In genomic region chr4:5758741-5759140, GRCh38 we compare ENCODE assay signal across 9 cellular contexts. TPM values are rescaled to one million over a fixed set of nuclear protein-coding genes. Genes with fewer than 3 reads are reported as not detected.
DNase-seq lines count a peak whose midpoint lies in the region; ATAC-seq, FAIRE-seq and TF ChIP-seq lines count a peak whose summit lies in the region.
"Had no signal": no experiment of that assay in that cellular context is flagged by ENCODE, and none has a peak within 500 bp of the region (broad histone marks: within the 10 kb centered on the region; RNA-seq: fewer than 3 reads in every experiment).

No MANE protein-coding gene starts in this region.

- no peaks in the 10 kb centered on the region for H3K9me2 ChIP-seq in HCT116 (ENCODE audit: insufficient read depth)

- CTCF ChIA-PET in A673 (lab: Charles Lee): no interaction called here
- CTCF ChIA-PET in HCT116 (lab: Charles Lee): no interaction called here
- CTCF ChIA-PET in HepG2 (lab: Yijun Ruan, JAX; ENCODE audit: low intra/inter-chr PET ratio, low total read pairs): no interaction called here

- H3K9me3 ChIP-seq in A673 (ENCODE audit: low read depth, low read length, poor library complexity, severe bottlenecking) (no peaks in the 10 kb centered on the region), HCT116 (ENCODE audit: control insufficient read depth in 1 of 2, insufficient read depth in 1 of 2, low read depth in 1 of 2, low read length in 2 of 2) (no peaks in the 10 kb centered on the region), mesenchymal stem cell (ENCODE audit: control insufficient read depth, low read length) (peaks cover 6% of the 10 kb centered on the region), neuronal stem cell (replicated peaks in 1 of 2; ENCODE audit: control insufficient read depth in 2 of 2, insufficient read depth in 1 of 2, low read depth in 1 of 2, low read length in 2 of 2) (peaks cover 0 to 5% of the 10 kb centered on the region in 2 donors), HepG2 (ENCODE audit: low read length) (no peaks in the 10 kb centered on the region)

- DNase-seq in A673 (ENCODE audit: low spot score) (peak; percentile 39), HCT116 (ENCODE audit: low read depth, low spot score) (peak; percentile 77), activated T-cell treated with anti-CD3 and anti-CD28 coated beads for 4 hours (peak; percentile 9), mesenchymal stem cell (peak; percentile 99), cerebellar cortex (ENCODE audit: low spot score) (no peak), neuronal stem cell (ENCODE audit: low spot score) (no peak), HepG2 (ENCODE audit: low spot score) (no peak), NCI-H2081 treated with DMSO at 0.1 percent for 48 hours (lab: John Stamatoyannopoulos, UW) (no peak)
- DNase-seq: GDM1 had no signal

- H3K23ac ChIP-seq in mesenchymal stem cell (ENCODE audit: low read length in 2 of 2): no peak overlapping the region
- no peak overlapping the region for H3K23ac ChIP-seq in neuronal stem cell (ENCODE audit: low read depth, low read length, poor library complexity)

- H4K91ac ChIP-seq in mesenchymal stem cell (ENCODE audit: low read length) (no peak overlapping the region), neuronal stem cell (ENCODE audit: low read depth, low read length, poor library complexity) (no peak overlapping the region)

- TF ChIP-seq POLR2A in HCT116 (IDR thresholded peaks at IDR 0.05; ENCODE audit: borderline replicate concordance, extremely low read depth, insufficient read depth, insufficient read length) (no peak), HepG2 (IDR thresholded peaks at IDR 0.05; ENCODE audit: insufficient read depth in 1 of 2, low read depth in 2 of 2, low read length in 2 of 2) (no peak)

- H2AK5ac ChIP-seq in mesenchymal stem cell (ENCODE audit: low read length, severe bottlenecking) (no peak overlapping the region), neuronal stem cell (ENCODE audit: low read depth, low read length) (no peak overlapping the region)

- TF ChIP-seq EP300 in HepG2 (IDR thresholded peaks at IDR 0.05; ENCODE audit: low read depth in 2 of 2, low read length in 2 of 2) (no peak), HepG2 (CRISPR knock-in tag; IDR thresholded peaks at IDR 0.05; ENCODE audit: borderline replicate concordance) (no peak)

- no peak for TF ChIP-seq CTCF in A673 (conservative IDR thresholded peaks at IDR 0.05; ENCODE audit: low read depth, low read length)
- no peak for TF ChIP-seq CTCF in HCT116 (IDR thresholded peaks at IDR 0.05 in 2 of 3, conservative IDR thresholded peaks at IDR 0.05 in 1 of 3; ENCODE audit: borderline replicate concordance in 1 of 3, insufficient read depth in 1 of 3, low read depth in 2 of 3, low read length in 2 of 3)
- TF ChIP-seq CTCF in HepG2 (CRISPR knock-in tag; IDR thresholded peaks at IDR 0.05): no peak

- H3K4ac ChIP-seq in mesenchymal stem cell (ENCODE audit: low read depth in 1 of 2, low read length in 2 of 2) (no peak overlapping the region), neuronal stem cell (ENCODE audit: low read length) (no peak overlapping the region)

- H3K4me3 ChIP-seq in A673 (ENCODE audit: low read depth, low read length, poor library complexity, severe bottlenecking): no peak overlapping the region
- H3K4me3 ChIP-seq in HCT116 (replicated peaks in 1 of 2; ENCODE audit: low read depth in 1 of 2, low read length in 2 of 2): peak overlapping the region in 1 of 2 experiments; percentile 19; a peak in 2 of 4 replicates
- H3K4me3 ChIP-seq in mesenchymal stem cell (ENCODE audit: insufficient read depth in 1 of 2, low read depth in 1 of 2, low read length in 2 of 2): no peak overlapping the region
- no peak overlapping the region for H3K4me3 ChIP-seq in neuronal stem cell (ENCODE audit: low read length in 2 of 2)
- no peak overlapping the region for H3K4me3 ChIP-seq in HepG2 (replicated peaks in 1 of 3; ENCODE audit: insufficient read depth in 1 of 3, low read depth in 2 of 3, low read length in 3 of 3)

- peak overlapping the region; percentile 27 for H3K9ac ChIP-seq in HCT116 (ENCODE audit: low read length)
- H3K9ac ChIP-seq in mesenchymal stem cell (ENCODE audit: low read length): peak overlapping the region; percentile 59
- no peak overlapping the region for H3K9ac ChIP-seq in neuronal stem cell (ENCODE audit: low read depth, low read length, poor library complexity)
- H3K9ac ChIP-seq in HepG2 (ENCODE audit: insufficient read depth, low read depth, low read length): no peak overlapping the region

- FAIRE-seq in HepG2 (lab: Jason Lieb, UNC): no peak

- H2BK12ac ChIP-seq in mesenchymal stem cell (ENCODE audit: low read length in 2 of 2) (no peak overlapping the region), neuronal stem cell (ENCODE audit: low read length) (no peak overlapping the region)

- intact Hi-C loops in A673 (cut with micrococcal nuclease; ENCODE audit: unreplicated experiment) (no loop called here), HCT116 (cut with micrococcal nuclease) (no loop called here), HepG2 (cut with micrococcal nuclease; ENCODE audit: unreplicated experiment) (no loop called here)

- POLR2A ChIA-PET in A673 (lab: Charles Lee; ENCODE audit: low non-redundant PET): no interaction called here
- POLR2A ChIA-PET in HCT116 (lab: Charles Lee): no interaction called here
- POLR2A ChIA-PET in HepG2 (lab: Yijun Ruan, JAX): no interaction called here

- H3K14ac ChIP-seq in mesenchymal stem cell (ENCODE audit: low read length in 2 of 2): no peak overlapping the region
- H3K14ac ChIP-seq in neuronal stem cell (ENCODE audit: low read length): no peak overlapping the region

- BruUV-seq in A673 (replicated peaks; lab: Mats Ljungman, UMichigan) (no TSS peak), HCT116 (replicated peaks; lab: Mats Ljungman, UMichigan) (no TSS peak), HepG2 (replicated peaks; lab: Mats Ljungman, UMichigan) (no TSS peak)

- H2BK120ac ChIP-seq in mesenchymal stem cell (ENCODE audit: low read depth, low read length) (no peak overlapping the region), neuronal stem cell (ENCODE audit: low read depth, low read length) (no peak overlapping the region)

- H3K79me1 ChIP-seq in mesenchymal stem cell (replicated peaks; ENCODE audit: low read length, poor library complexity, severe bottlenecking) (peaks cover 26% of the 10 kb centered on the region), neuronal stem cell (ENCODE audit: low read depth, low read length) (no peaks in the 10 kb centered on the region)

- no peak overlapping the region for H4K8ac ChIP-seq in mesenchymal stem cell (ENCODE audit: low read length)
- H4K8ac ChIP-seq in neuronal stem cell (ENCODE audit: low read depth, low read length): no peak overlapping the region

- 1% methylated on average over 3 of the region's 7 CpGs for WGBS in mesenchymal stem cell
- no CpG with 5 or more reads among the region's 7 CpGs for WGBS in neuronal stem cell (ENCODE audit: extremely low coverage in 2 of 2, insufficient read length in 2 of 2, insufficient replicate concordance in 1 of 2), 2 donors
- WGBS in HepG2 (ENCODE audit: low lambda C conversion rate): 97% methylated on average over 7 of the region's 7 CpGs

- H3K79me2 ChIP-seq in HCT116 (ENCODE audit: insufficient read depth, low read length) (no peaks in the 10 kb centered on the region), HepG2 (ENCODE audit: insufficient read depth, low read length) (no peaks in the 10 kb centered on the region)

- no peaks in the 10 kb centered on the region for H3K4me1 ChIP-seq in A673 (ENCODE audit: insufficient read depth, low read length, poor library complexity, severe bottlenecking)
- H3K4me1 ChIP-seq in HCT116 (ENCODE audit: control insufficient read depth in 1 of 2, insufficient read depth in 2 of 2, low read length in 2 of 2): peaks cover 13 to 53% of the 10 kb centered on the region in 2 experiments
- H3K4me1 ChIP-seq in mesenchymal stem cell (ENCODE audit: control insufficient read depth, insufficient read depth, low read depth, low read length): peaks cover 25% of the 10 kb centered on the region
- H3K4me1 ChIP-seq in neuronal stem cell (ENCODE audit: control insufficient read depth in 2 of 2, insufficient read depth in 1 of 2, low read depth in 1 of 2, low read length in 2 of 2): no peaks in the 10 kb centered on the region
- H3K4me1 ChIP-seq in HepG2 (ENCODE audit: insufficient read depth, low read length): no peaks in the 10 kb centered on the region

- TF ChIP-seq RAD21 in HCT116 (IDR thresholded peaks at IDR 0.05; ENCODE audit: low read depth) (no peak), HepG2 (CRISPR knock-in tag; IDR thresholded peaks at IDR 0.05) (no peak)

- H2BK5ac ChIP-seq in mesenchymal stem cell (ENCODE audit: low read depth, low read length, poor library complexity, severe bottlenecking) (peak overlapping the region; percentile 39), neuronal stem cell (ENCODE audit: low read length) (no peak overlapping the region)

- in situ Hi-C loops in HepG2 (cut with HindIII; ENCODE audit: extremely low pct_ligation_motif_present, low pct_unique_long_range_greater_than_20kb): no loop called here

- ATAC-seq in HCT116 (peak; percentile 86), HepG2 (no peak)

- H2BK15ac ChIP-seq in mesenchymal stem cell (ENCODE audit: low read depth, poor library complexity, severe bottlenecking): no peak overlapping the region
- no peak overlapping the region for H2BK15ac ChIP-seq in neuronal stem cell (ENCODE audit: low read length)

- peak overlapping the region in 1 of 2 experiments; percentile 19 for H3K18ac ChIP-seq in mesenchymal stem cell (ENCODE audit: low read depth in 1 of 2, low read length in 2 of 2)
- H3K18ac ChIP-seq in neuronal stem cell (ENCODE audit: low read length): no peak overlapping the region

- H3K36me3 ChIP-seq in A673 (ENCODE audit: insufficient read depth, low read length, poor library complexity, severe bottlenecking): peaks cover 8% of the 10 kb centered on the region
- H3K36me3 ChIP-seq in HCT116 (ENCODE audit: control insufficient read depth in 1 of 2, insufficient read depth in 2 of 2, low read length in 2 of 2): no peaks in the 10 kb centered on the region
- H3K36me3 ChIP-seq in mesenchymal stem cell (ENCODE audit: control insufficient read depth in 1 of 2, insufficient read depth in 2 of 2, low read depth in 1 of 2, low read length in 2 of 2): peaks cover 53 to 70% of the 10 kb centered on the region in 2 experiments
- peaks cover 19 to 45% of the 10 kb centered on the region in 2 donors for H3K36me3 ChIP-seq in neuronal stem cell (replicated peaks in 1 of 2; ENCODE audit: control insufficient read depth in 2 of 2, insufficient read depth in 2 of 2, low read length in 2 of 2)
- H3K36me3 ChIP-seq in HepG2 (replicated peaks in 1 of 2; ENCODE audit: control insufficient read depth in 1 of 2, insufficient read depth in 2 of 2, low read length in 2 of 2): peaks cover 12 to 19% of the 10 kb centered on the region in 2 experiments; a peak in 3 of 5 replicates

- H4K20me1 ChIP-seq in HCT116 (ENCODE audit: insufficient read depth) (no peaks in the 10 kb centered on the region), HepG2 (ENCODE audit: insufficient read depth, low read length) (no peaks in the 10 kb centered on the region)

- H2AFZ ChIP-seq in HCT116 (ENCODE audit: low read depth, low read length, poor library complexity, severe bottlenecking) (no peak overlapping the region), mesenchymal stem cell (ENCODE audit: low read depth, low read length) (no peak overlapping the region), neuronal stem cell (ENCODE audit: low read length) (no peak overlapping the region), HepG2 (ENCODE audit: low read length) (no peak overlapping the region)

- H3K27me3 ChIP-seq in A673 (replicated peaks; ENCODE audit: insufficient read depth, low read depth, low read length, poor library complexity) (no peaks in the 10 kb centered on the region), HCT116 (ENCODE audit: insufficient read depth, low read length) (no peaks in the 10 kb centered on the region), mesenchymal stem cell (ENCODE audit: control insufficient read depth in 1 of 2, insufficient read depth in 1 of 2, low read length in 2 of 2) (no peaks in the 10 kb centered on the region), neuronal stem cell (ENCODE audit: control insufficient read depth in 3 of 3, insufficient read depth in 3 of 3, low read depth in 1 of 3, low read length in 3 of 3) (no peaks in the 10 kb centered on the region), HepG2 (ENCODE audit: control insufficient read depth in 1 of 2, insufficient read depth in 2 of 2, low read length in 2 of 2) (no peaks in the 10 kb centered on the region)

- no peak overlapping the region for H3K27ac ChIP-seq in A673 (ENCODE audit: low read depth, low read length, poor library complexity, severe bottlenecking)
- no peak overlapping the region for H3K27ac ChIP-seq in HCT116 (ENCODE audit: low read depth, low read length)
- H3K27ac ChIP-seq in mesenchymal stem cell (ENCODE audit: low read length, poor library complexity, severe bottlenecking): peak overlapping the region; percentile 61
- H3K27ac ChIP-seq in neuronal stem cell (replicated peaks; ENCODE audit: low read length): no peak overlapping the region
- H3K27ac ChIP-seq in HepG2 (ENCODE audit: extremely low read length, insufficient read depth, low read length): no peak overlapping the region

- peak overlapping the region; percentile 58 for H3K4me2 ChIP-seq in HCT116 (ENCODE audit: low read length)
- peak overlapping the region; percentile 3 for H3K4me2 ChIP-seq in mesenchymal stem cell (ENCODE audit: low read length, poor library complexity, severe bottlenecking)
- no peak overlapping the region for H3K4me2 ChIP-seq in neuronal stem cell (ENCODE audit: insufficient read depth, low read length, poor library complexity, severe bottlenecking)
- H3K4me2 ChIP-seq in HepG2 (ENCODE audit: low read depth, low read length): no peak overlapping the region

- RAD21 ChIA-PET in HCT116 (lab: Charles Lee; ENCODE audit: low non-redundant PET in 1 of 2, low total read pairs in 2 of 2, uncharacterized antibody in 2 of 2, unreplicated experiment in 2 of 2): no interaction called here

RNA-seq across cellular contexts. Expression of gene EVC, which starts 47.7 kb away (rescaled TPM):
- total RNA-seq in A673 (2021) (17.3 and 20.6 TPM in 2 replicates), HCT116 (2021; ENCODE audit: unreplicated experiment) (0.15 TPM), HepG2 (2016; rRNA removed; fragmentation: Illumina TruSeq; extraction: Trizol) (2.8 and 4.9 TPM in 2 replicates)
- 0.18 TPM in 1 of 2 replicates, not detected in the other for polyA plus RNA-seq in HCT116 (2012)
- 14.1 TPM for polyA plus RNA-seq in mesenchymal stem cell (2013, experiment 1 of 2)
- polyA plus RNA-seq in mesenchymal stem cell (2013, experiment 2 of 2): 13.4 TPM
- 4.9 TPM for polyA plus RNA-seq in neuronal stem cell (2013, experiment 1 of 2)
- polyA plus RNA-seq in neuronal stem cell (2013, experiment 2 of 2): 4.6 TPM
- total RNA-seq in HepG2 (2016; cell fraction: cytosol; rRNA removed; fragmentation: Illumina TruSeq; extraction: Trizol; ENCODE audit: low read depth): 1.3 and 1.5 TPM in 2 replicates
- 2.3 and 4.9 TPM in 2 replicates for total RNA-seq in HepG2 (2016; cell fraction: insoluble cytoplasmic fraction; rRNA removed; fragmentation: Illumina TruSeq; extraction: Trizol)
- total RNA-seq in HepG2 (2016; cell fraction: membrane; rRNA removed; fragmentation: Illumina TruSeq; extraction: Trizol): 3.0 and 3.1 TPM in 2 replicates
- total RNA-seq in HepG2 (2016; cell fraction: nucleus; rRNA removed; fragmentation: Illumina TruSeq; extraction: Trizol): 8.1 and 10.9 TPM in 2 replicates
- 3.1 and 3.5 TPM in 2 replicates for polyA plus RNA-seq in HepG2 (2011; rRNA removed)
- polyA plus RNA-seq in HepG2 (2011; cell fraction: cytosol; rRNA removed): 1.7 and 2.1 TPM in 2 replicates
- 17.7 and 18.7 TPM in 2 replicates for polyA plus RNA-seq in HepG2 (2011; cell fraction: nucleus; rRNA removed)
- polyA plus RNA-seq in HepG2 (2012): 2.0 and 3.0 TPM in 2 replicates
- polyA plus RNA-seq in HepG2 (2016; cell fraction: cytosol; fragmentation: Illumina TruSeq; extraction: Trizol; ENCODE audit: low read depth): 0.61 and 0.63 TPM in 2 replicates
- 1.6 and 2.2 TPM in 2 replicates for polyA plus RNA-seq in HepG2 (2016; cell fraction: insoluble cytoplasmic fraction; fragmentation: Illumina TruSeq; extraction: Trizol; ENCODE audit: low read depth)
- polyA plus RNA-seq in HepG2 (2016; cell fraction: membrane; fragmentation: Illumina TruSeq; extraction: Trizol; ENCODE audit: low read depth): 1.1 and 1.2 TPM in 2 replicates
- 8.1 and 10.6 TPM in 2 replicates for polyA plus RNA-seq in HepG2 (2016; cell fraction: nucleus; fragmentation: Illumina TruSeq; extraction: Trizol; ENCODE audit: insufficient read depth, low read depth)
- 1.2 and 6.0 TPM in 2 replicates for polyA minus RNA-seq in HepG2 (2011; rRNA and poly(A)+ RNA removed; ENCODE audit: low replicate concordance)
- polyA minus RNA-seq in HepG2 (2011; cell fraction: cytosol; rRNA and poly(A)+ RNA removed): 2.5 and 3.3 TPM in 2 replicates
- polyA minus RNA-seq in HepG2 (2011; cell fraction: nucleus; rRNA and poly(A)+ RNA removed): 15.0 and 17.3 TPM in 2 replicates

RNA-seq across cellular contexts. Expression of gene EVC2, which starts 50.4 kb away (rescaled TPM):
- total RNA-seq in A673 (2021) (5.6 and 6.0 TPM in 2 replicates), HCT116 (2021; ENCODE audit: unreplicated experiment) (not detected), HepG2 (2016; rRNA removed; fragmentation: Illumina TruSeq; extraction: Trizol) (not detected in 2 replicates)
- polyA plus RNA-seq in HCT116 (2012): not detected in 2 replicates
- polyA plus RNA-seq in mesenchymal stem cell (2013, experiment 1 of 2): 2.5 TPM
- 2.3 TPM for polyA plus RNA-seq in mesenchymal stem cell (2013, experiment 2 of 2)
- polyA plus RNA-seq in neuronal stem cell (2013, experiment 1 of 2): 3.4 TPM
- 3.4 TPM for polyA plus RNA-seq in neuronal stem cell (2013, experiment 2 of 2)
- not detected in 2 replicates for total RNA-seq in HepG2 (2016; cell fraction: cytosol; rRNA removed; fragmentation: Illumina TruSeq; extraction: Trizol; ENCODE audit: low read depth)
- total RNA-seq in HepG2 (2016; cell fraction: insoluble cytoplasmic fraction; rRNA removed; fragmentation: Illumina TruSeq; extraction: Trizol): not detected in 2 replicates
- not detected in 2 replicates for total RNA-seq in HepG2 (2016; cell fraction: membrane; rRNA removed; fragmentation: Illumina TruSeq; extraction: Trizol)
- not detected in 2 replicates for total RNA-seq in HepG2 (2016; cell fraction: nucleus; rRNA removed; fragmentation: Illumina TruSeq; extraction: Trizol)
- polyA plus RNA-seq in HepG2 (2011; rRNA removed): not detected in 2 replicates
- polyA plus RNA-seq in HepG2 (2011; cell fraction: cytosol; rRNA removed): not detected in 2 replicates
- not detected in 2 replicates for polyA plus RNA-seq in HepG2 (2011; cell fraction: nucleus; rRNA removed)
- polyA plus RNA-seq in HepG2 (2012): not detected in 2 replicates
- polyA plus RNA-seq in HepG2 (2016; cell fraction: cytosol; fragmentation: Illumina TruSeq; extraction: Trizol; ENCODE audit: low read depth): not detected in 2 replicates
- polyA plus RNA-seq in HepG2 (2016; cell fraction: insoluble cytoplasmic fraction; fragmentation: Illumina TruSeq; extraction: Trizol; ENCODE audit: low read depth): not detected in 2 replicates
- not detected in 2 replicates for polyA plus RNA-seq in HepG2 (2016; cell fraction: membrane; fragmentation: Illumina TruSeq; extraction: Trizol; ENCODE audit: low read depth)
- polyA plus RNA-seq in HepG2 (2016; cell fraction: nucleus; fragmentation: Illumina TruSeq; extraction: Trizol; ENCODE audit: insufficient read depth, low read depth): not detected in 2 replicates
- polyA minus RNA-seq in HepG2 (2011; rRNA and poly(A)+ RNA removed; ENCODE audit: low replicate concordance): not detected in 2 replicates
- not detected in 2 replicates for polyA minus RNA-seq in HepG2 (2011; cell fraction: cytosol; rRNA and poly(A)+ RNA removed)
- polyA minus RNA-seq in HepG2 (2011; cell fraction: nucleus; rRNA and poly(A)+ RNA removed): not detected in 2 replicates

Comparison
In these comparisons a context has a peak if more than half of its experiments do, and no peak if none do; other contexts are left out.
1. DNase-seq: peak in A673 (single experiment), HCT116 (single experiment), activated T-cell treated with anti-CD3 and anti-CD28 coated beads for 4 hours (single experiment) and mesenchymal stem cell (single experiment); none in cerebellar cortex (single experiment), neuronal stem cell (single experiment), HepG2 (single experiment) and NCI-H2081 treated with DMSO at 0.1 percent for 48 hours (single experiment).
2. H3K4me2 ChIP-seq: peak in HCT116 (single experiment) and mesenchymal stem cell (single experiment); none in neuronal stem cell (single experiment) and HepG2 (single experiment).
3. H3K9ac ChIP-seq: peak in HCT116 (single experiment) and mesenchymal stem cell (single experiment); none in neuronal stem cell (single experiment) and HepG2 (single experiment).